Comparison of ENCODE assay signal across 8 cellular contexts in the genomic region with DNA sequence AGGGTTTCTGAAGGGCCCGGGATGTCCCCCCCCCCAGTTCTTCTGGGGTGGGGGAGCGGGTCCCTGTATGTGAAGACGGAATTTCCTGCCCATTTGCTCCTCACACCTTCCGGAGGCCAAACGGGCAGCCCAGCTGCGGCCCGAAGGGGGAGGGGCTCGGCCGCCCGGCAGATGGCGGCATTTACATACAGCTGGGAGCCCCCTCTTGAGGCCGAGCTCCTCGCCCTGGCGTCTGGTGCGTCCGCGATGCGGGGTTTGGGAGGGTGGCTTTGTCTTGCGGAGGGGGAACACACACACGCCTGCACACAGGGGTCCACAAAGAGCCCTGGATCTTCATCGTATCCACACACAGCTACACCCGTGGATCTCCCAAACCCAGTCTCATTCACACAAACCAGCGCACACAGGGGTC. TPM values are rescaled to one million over a fixed set of nuclear protein-coding genes. Genes with fewer than 3 reads are reported as not detected.
DNase-seq lines count a peak whose midpoint lies in the region; ATAC-seq lines count a peak whose summit lies in the region.

No MANE protein-coding gene starts in this region.

- H3K4me3 Mint-ChIP-seq in activated T-cell treated with anti-CD3 and anti-CD28 coated beads, Interleukin-2, amount 50 U/mL, for 4 hours: peak overlapping the region; percentile 69
- peak overlapping the region; percentile 77 for H3K4me3 Mint-ChIP-seq in stimulated activated naive CD8-positive, alpha-beta T cell treated with anti-CD3 and anti-CD28 coated beads, Interleukin-15, Interleukin-2, amounts not matched to agents 100 ng/mL and 50 ng/mL, for 24 hours

- H3K9me3 Mint-ChIP-seq in activated T-cell treated with anti-CD3 and anti-CD28 coated beads, Interleukin-2, amount 50 U/mL, for 4 hours: no peaks in the 10 kb centered on the region
- H3K9me3 Mint-ChIP-seq in stimulated activated naive CD8-positive, alpha-beta T cell treated with anti-CD3 and anti-CD28 coated beads, Interleukin-15, Interleukin-2, amounts not matched to agents 100 ng/mL and 50 ng/mL, for 24 hours: no peaks in the 10 kb centered on the region

- H3K4me1 Mint-ChIP-seq in activated T-cell treated with anti-CD3 and anti-CD28 coated beads, Interleukin-2, amount 50 U/mL, for 4 hours (ENCODE audit: low read depth): peaks cover 14% of the 10 kb centered on the region
- peaks cover 16% of the 10 kb centered on the region for H3K4me1 Mint-ChIP-seq in stimulated activated naive CD8-positive, alpha-beta T cell treated with anti-CD3 and anti-CD28 coated beads, Interleukin-15, Interleukin-2, amounts not matched to agents 100 ng/mL and 50 ng/mL, for 24 hours (ENCODE audit: low read depth)

- H3K4me3 ChIP-seq in iPS-18c (ENCODE audit: insufficient read depth, low read depth, low read length): peak overlapping the region; percentile 57; the same call in 1 of the 2 replicates

- peak; percentile 9 to 24 for ATAC-seq in activated T-cell treated with anti-CD3 and anti-CD28 coated beads, Interleukin-2, amount 50 U/mL, for 4 hours
- ATAC-seq in GM18519 (IDR thresholded peaks at IDR 0.05; ENCODE audit: low FRiP score, unreplicated experiment): no peak

- DNase-seq in Ammon's horn (ENCODE audit: low spot score) (peak; percentile 49), GM19238 (ENCODE audit: insufficient read length, low spot score) (peak; percentile 44), NCI-H2227 (lab: John Stamatoyannopoulos, UW; ENCODE audit: unreplicated experiment) (peak; percentile 100), SW 1271 (lab: John Stamatoyannopoulos, UW) (no peak)
- DNase-seq in activated T-cell treated with anti-CD3 and anti-CD28 coated beads, Interleukin-2, amount 50 U/mL, for 4 hours: no peak

- H3K36me3 Mint-ChIP-seq in activated T-cell treated with anti-CD3 and anti-CD28 coated beads, Interleukin-2, amount 50 U/mL, for 4 hours (ENCODE audit: insufficient read depth): no peaks in the 10 kb centered on the region
- no peaks in the 10 kb centered on the region for H3K36me3 Mint-ChIP-seq in stimulated activated naive CD8-positive, alpha-beta T cell treated with anti-CD3 and anti-CD28 coated beads, Interleukin-15, Interleukin-2, amounts not matched to agents 100 ng/mL and 50 ng/mL, for 24 hours (ENCODE audit: low read depth)

- no peak overlapping the region for H3K27ac Mint-ChIP-seq in stimulated activated naive CD8-positive, alpha-beta T cell treated with anti-CD3 and anti-CD28 coated beads, Interleukin-15, Interleukin-2, amounts not matched to agents 100 ng/mL and 50 ng/mL, for 24 hours

- H3K27me3 Mint-ChIP-seq in activated T-cell treated with anti-CD3 and anti-CD28 coated beads, Interleukin-2, amount 50 U/mL, for 4 hours (ENCODE audit: low read depth): peaks cover 45% of the 10 kb centered on the region
- peaks cover 46% of the 10 kb centered on the region for H3K27me3 Mint-ChIP-seq in stimulated activated naive CD8-positive, alpha-beta T cell treated with anti-CD3 and anti-CD28 coated beads, Interleukin-15, Interleukin-2, amounts not matched to agents 100 ng/mL and 50 ng/mL, for 24 hours

- H3K9me3 ChIP-seq in iPS-18c (ENCODE audit: control insufficient read depth, insufficient read depth, low read length): no peaks in the 10 kb centered on the region

RNA-seq across cellular contexts. Expression of gene DLL3, which starts 0.9 kb away (rescaled TPM):
- total RNA-seq in activated T-cell treated with anti-CD3 and anti-CD28 coated beads, Interleukin-2, amount 50 U/mL, for 4 hours: 1 to 10 TPM; 1.7 to 3.3 (median 1.7) TPM

RNA-seq across cellular contexts. Expression of gene SELENOV, which starts 17.1 kb away (rescaled TPM):
- total RNA-seq in activated T-cell treated with anti-CD3 and anti-CD28 coated beads, Interleukin-2, amount 50 U/mL, for 4 hours: not detected

RNA-seq across cellular contexts. Expression of gene TIMM50, which starts 17.2 kb away (rescaled TPM):
- total RNA-seq in activated T-cell treated with anti-CD3 and anti-CD28 coated beads, Interleukin-2, amount 50 U/mL, for 4 hours: 100 to 1,000 TPM; 192 to 211 (median 195) TPM

RNA-seq across cellular contexts. Expression of gene EID2B, which starts 34.8 kb away (rescaled TPM):
- total RNA-seq in activated T-cell treated with anti-CD3 and anti-CD28 coated beads, Interleukin-2, amount 50 U/mL, for 4 hours: 1 to 10 TPM; 2.2 to 2.6 (median 2.4) TPM

RNA-seq across cellular contexts. Expression of gene EID2, which starts 42.1 kb away (rescaled TPM):
- 10 to 100 TPM; 14.9 to 16.5 (median 16.1) TPM for total RNA-seq in activated T-cell treated with anti-CD3 and anti-CD28 coated beads, Interleukin-2, amount 50 U/mL, for 4 hours

Comparison
In these comparisons a context has a peak if more than half of its experiments do, and no peak if none do; other contexts are left out.
1. DNase-seq: peak in Ammon's horn (single experiment), GM19238 (single experiment) and NCI-H2227 (single experiment); none in activated T-cell treated with anti-CD3 and anti-CD28 coated beads, Interleukin-2, amount 50 U/mL, for 4 hours (single experiment) and SW 1271 (0 of 2).